ENCODE assay signal across 23 cellular contexts in the genomic region with DNA sequence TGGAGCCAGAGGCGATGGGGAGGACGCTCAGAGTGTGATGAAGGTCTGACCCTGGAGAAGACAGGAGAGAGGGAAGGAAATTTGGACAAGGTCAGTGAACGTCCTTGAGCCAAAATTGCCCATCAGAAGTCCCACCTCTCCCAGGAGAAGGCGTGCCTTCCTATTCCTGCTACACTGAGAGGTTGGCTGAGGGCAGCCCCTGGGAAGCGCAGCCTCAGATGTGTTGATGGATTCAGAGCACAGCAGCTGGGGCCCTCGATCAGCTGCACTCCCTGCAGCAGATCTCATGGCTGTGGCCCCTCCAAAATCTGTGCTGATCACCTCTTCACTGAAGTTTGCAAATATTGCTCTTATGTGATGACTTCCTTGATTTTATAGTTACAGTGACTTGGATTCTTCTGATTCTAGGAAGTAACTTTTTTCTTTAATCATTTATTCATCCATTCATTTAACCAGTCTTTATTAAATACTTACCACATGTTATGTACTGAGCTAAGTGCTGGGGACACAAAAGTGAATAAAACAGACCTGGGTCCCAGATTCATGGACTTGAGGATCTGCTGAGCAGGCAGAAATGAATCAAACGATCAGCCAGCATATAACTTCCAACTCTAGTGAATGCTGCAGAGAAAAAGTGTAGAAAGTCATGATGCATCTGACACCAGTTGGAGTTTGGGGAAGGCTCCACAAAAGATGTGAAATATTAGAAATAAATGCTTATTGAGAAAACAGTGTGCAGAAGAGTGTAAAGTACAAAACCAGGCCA.
"Had no signal": no experiment of that assay in that cellular context is flagged by ENCODE, and none has a peak within 500 bp of the region (broad histone marks: within the 10 kb centered on the region; RNA-seq: fewer than 3 reads in every experiment).

No MANE protein-coding gene starts in this region.

- H3K79me2 ChIP-seq: hepatocyte had no signal

- H3K27me3 ChIP-seq: adrenal gland, body of pancreas, gastroesophageal sphincter, hepatocyte, ovary, upper lobe of right lung had no signal

- ATAC-seq: activated T-cell treated with anti-CD3 and anti-CD28 coated beads, Interleukin-2, amount 50 U/mL, for 72 hours; body of pancreas; gastroesophageal sphincter; sciatic nerve; stimulated activated effector memory CD8-positive, alpha-beta T cell treated with anti-CD3 and anti-CD28 coated beads, Interleukin-12 subunit alpha, Interleukin-12 subunit beta, amount 100 ng/mL, for 72 hours; upper lobe of right lung had no signal

- H3K36me3 ChIP-seq: adrenal gland, gastroesophageal sphincter, left ventricle myocardium inferior, ovary, upper lobe of right lung had no signal

- H2AFZ ChIP-seq: hepatocyte had no signal

- H3K27ac ChIP-seq: adrenal gland, body of pancreas, gastroesophageal sphincter, hepatocyte, left ventricle myocardium inferior, ovary, skin epidermis, upper lobe of right lung had no signal

- H3K4me2 ChIP-seq: hepatocyte had no signal

- H3K9me3 ChIP-seq: adrenal gland, body of pancreas, gastroesophageal sphincter, left ventricle myocardium inferior, ovary, upper lobe of right lung had no signal

- DNase-seq: activated CD4-positive, alpha-beta memory T cell treated with anti-CD3 and anti-CD28 coated beads, Interleukin-2, amount 10 ng/mL, durations not matched to agents 7 days and 5 days; activated CD4-positive, alpha-beta T cell treated with anti-CD3 and anti-CD28 coated beads for 1 hour; activated CD4-positive, alpha-beta T cell treated with anti-CD3 and anti-CD28 coated beads, Interleukin-2, amount 10 ng/mL, durations not matched to agents 7 days and 5 days; activated naive CD4-positive, alpha-beta T cell; activated T-cell treated with anti-CD3 and anti-CD28 coated beads for 4 hours; activated T-cell treated with anti-CD3 and anti-CD28 coated beads, Interleukin-2, amount 50 U/mL, for 72 hours; adrenal gland; aorta; body of pancreas; effector CD8-positive, alpha-beta T cell; islet precursor cell; left ventricle myocardium inferior; ovary; stimulated activated CD4-positive, alpha-beta T cell treated with anti-CD3 and anti-CD28 coated beads, Interleukin-4, amount 100 ng/mL, for 24 hours; substantia nigra; T-helper 2 cell; upper lobe of right lung had no signal

- H3K4me3 ChIP-seq: adrenal gland, body of pancreas, gastroesophageal sphincter, hepatocyte, left ventricle myocardium inferior, lung, ovary, skin epidermis, upper lobe of right lung had no signal
